Comparison of ENCODE assay signal across 19 cellular contexts in the genomic region with DNA sequence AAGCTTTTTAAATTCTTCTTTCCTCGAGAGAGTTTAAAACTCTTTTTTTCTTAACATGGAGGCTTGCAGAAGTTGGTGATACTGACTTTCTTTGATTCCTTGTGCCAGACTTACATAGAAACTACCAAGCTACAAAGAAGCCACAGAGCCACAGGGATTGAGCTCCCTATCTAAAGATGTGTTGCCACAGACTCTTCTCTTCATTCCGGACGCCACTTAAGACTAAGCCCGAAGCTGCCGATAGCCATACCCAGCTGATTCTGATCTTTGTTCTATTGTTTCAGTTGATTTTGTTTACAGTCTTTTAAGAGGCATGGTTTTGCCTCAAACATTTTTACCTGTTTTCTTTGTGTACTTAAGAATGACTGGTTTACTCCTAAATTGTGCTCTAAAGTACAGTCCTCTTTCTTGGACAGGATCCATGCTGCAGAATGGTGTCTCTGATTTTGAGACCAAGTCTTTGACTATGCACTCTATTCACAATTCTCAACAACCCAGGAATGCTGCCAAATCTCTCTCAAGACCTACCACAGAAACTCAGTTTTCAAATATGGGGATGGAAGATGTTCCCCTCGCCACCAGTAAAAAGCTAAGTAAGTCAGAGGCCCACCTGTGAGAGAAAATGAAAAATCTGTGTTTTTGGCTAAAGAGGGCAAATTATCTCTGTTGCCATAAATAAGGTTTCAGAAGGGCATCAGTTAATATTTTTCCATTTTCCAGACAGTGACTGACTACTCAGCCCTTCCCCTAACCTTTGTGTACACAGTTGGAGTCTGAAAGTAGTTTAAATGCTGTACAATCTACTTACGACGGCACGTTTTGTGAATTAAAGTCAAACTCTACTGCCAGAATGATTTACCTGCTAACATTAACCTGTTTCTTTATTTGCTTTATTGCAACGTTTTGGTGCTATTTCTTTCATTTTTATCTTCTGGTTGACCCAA. TPM values are rescaled to one million over a fixed set of nuclear protein-coding genes. Genes with fewer than 3 reads are reported as not detected.
DNase-seq lines count a peak whose midpoint lies in the region; ATAC-seq and TF ChIP-seq lines count a peak whose summit lies in the region.
"Had no signal": no experiment of that assay in that cellular context is flagged by ENCODE, and none has a peak within 500 bp of the region (broad histone marks: within the 10 kb centered on the region; RNA-seq: fewer than 3 reads in every experiment).

No MANE protein-coding gene starts in this region.

- ATAC-seq in upper lobe of right lung, result no peak
- ATAC-seq: K562 had no signal

- 89 to 90% methylated on average over 10 of the region's 10 CpGs for WGBS in endodermal cell (ENCODE audit: insufficient coverage in 1 of 2, insufficient read length in 1 of 2), 2 experiments

- H3K4me1 Mint-ChIP-seq in endodermal cell (peaks cover 22% of the 10 kb centered on the region), nephron progenitor cell (peaks cover 2% of the 10 kb centered on the region), Caco-2 (ENCODE audit: low read depth, unreplicated experiment) (peaks cover 6% of the 10 kb centered on the region)
- peaks cover under 1% of the 10 kb centered on the region for H3K4me1 Mint-ChIP-seq in activated CD4-positive, alpha-beta T cell treated with anti-CD3 and anti-CD28 coated beads, Interleukin-2, amount 10 ng/mL, durations not matched to agents 7 days and 5 days
- H3K4me1 Mint-ChIP-seq: CD14-positive monocyte had no signal

- intact Hi-C loops in upper lobe of right lung (cut with DNase I), result no loop called here
- intact Hi-C loops in Caco-2 (cut with micrococcal nuclease; ENCODE audit: unreplicated experiment), result no loop called here

- no peaks in the 10 kb centered on the region for H3K27me3 Mint-ChIP-seq in endodermal cell (ENCODE audit: insufficient read depth)
- H3K27me3 Mint-ChIP-seq in nephron progenitor cell (ENCODE audit: low read depth, poor library complexity), result peaks cover 3% of the 10 kb centered on the region
- H3K27me3 Mint-ChIP-seq in activated CD4-positive, alpha-beta T cell treated with anti-CD3 and anti-CD28 coated beads, Interleukin-2, amount 10 ng/mL, durations not matched to agents 7 days and 5 days, result no peaks in the 10 kb centered on the region
- H3K27me3 Mint-ChIP-seq in Caco-2 (ENCODE audit: insufficient read depth, unreplicated experiment), result no peaks in the 10 kb centered on the region

- peak overlapping the region; percentile 0 for H3K4me3 Mint-ChIP-seq in endodermal cell
- no peak overlapping the region for H3K4me3 Mint-ChIP-seq in nephron progenitor cell
- no peak overlapping the region for H3K4me3 Mint-ChIP-seq in activated CD4-positive, alpha-beta T cell treated with anti-CD3 and anti-CD28 coated beads, Interleukin-2, amount 10 ng/mL, durations not matched to agents 7 days and 5 days
- no peak overlapping the region for H3K4me3 Mint-ChIP-seq in Caco-2 (ENCODE audit: unreplicated experiment)
- H3K4me3 Mint-ChIP-seq: CD14-positive monocyte had no signal

- BruUV-seq in Caco-2 (replicated peaks; lab: Mats Ljungman, UMichigan), result no TSS peak

- H3K4me1 ChIP-seq in HUES48 (ENCODE audit: control insufficient read depth, insufficient read depth, low read length), result no peaks in the 10 kb centered on the region
- no peaks in the 10 kb centered on the region for H3K4me1 ChIP-seq in endodermal cell (ENCODE audit: control insufficient read depth, insufficient read depth, low read length)
- no peaks in the 10 kb centered on the region for H3K4me1 ChIP-seq in upper lobe of right lung
- H3K4me1 ChIP-seq in Caco-2, result no peaks in the 10 kb centered on the region; the same call in 1 of the 2 replicates
- H3K4me1 ChIP-seq in SJCRH30, result no peaks in the 10 kb centered on the region

- no peak overlapping the region for H3K4me3 ChIP-seq in HUES48 (ENCODE audit: low read depth, low read length)
- H3K4me3 ChIP-seq in endodermal cell (ENCODE audit: low read length), result no peak overlapping the region
- no peak overlapping the region for H3K4me3 ChIP-seq in upper lobe of right lung
- no peak overlapping the region for H3K4me3 ChIP-seq in Caco-2 (ENCODE audit: low read depth, low read length)
- H3K4me3 ChIP-seq in SJCRH30, result no peak overlapping the region
- H3K4me3 ChIP-seq: K562 had no signal

- H3K27ac Mint-ChIP-seq in endodermal cell, result peak overlapping the region; percentile 62
- peak overlapping the region; percentile 55 for H3K27ac Mint-ChIP-seq in nephron progenitor cell
- H3K27ac Mint-ChIP-seq in activated CD4-positive, alpha-beta T cell treated with anti-CD3 and anti-CD28 coated beads, Interleukin-2, amount 10 ng/mL, durations not matched to agents 7 days and 5 days, result no peak overlapping the region
- H3K27ac Mint-ChIP-seq in Caco-2 (ENCODE audit: unreplicated experiment), result no peak overlapping the region
- H3K27ac Mint-ChIP-seq: CD14-positive monocyte had no signal

- no peaks in the 10 kb centered on the region for H3K27me3 ChIP-seq in HUES48 (ENCODE audit: control insufficient read depth, insufficient read depth, low read length)
- H3K27me3 ChIP-seq in endodermal cell (ENCODE audit: control insufficient read depth, insufficient read depth, low read length, poor library complexity, severe bottlenecking), result no peaks in the 10 kb centered on the region
- no peaks in the 10 kb centered on the region for H3K27me3 ChIP-seq in upper lobe of right lung
- H3K27me3 ChIP-seq in Caco-2 (replicated peaks; ENCODE audit: control insufficient read depth, insufficient read depth, low read length), result no peaks in the 10 kb centered on the region
- H3K27me3 ChIP-seq in SJCRH30, result no peaks in the 10 kb centered on the region

- H3K27ac ChIP-seq in HUES48 (ENCODE audit: low read depth, low read length) (peak overlapping the region; percentile 26), endodermal cell (ENCODE audit: low read depth, low read length) (no peak overlapping the region), upper lobe of right lung (no peak overlapping the region), SJCRH30 (no peak overlapping the region)

- H3K9me3 Mint-ChIP-seq in endodermal cell, result no peaks in the 10 kb centered on the region
- no peaks in the 10 kb centered on the region for H3K9me3 Mint-ChIP-seq in nephron progenitor cell
- no peaks in the 10 kb centered on the region for H3K9me3 Mint-ChIP-seq in activated CD4-positive, alpha-beta T cell treated with anti-CD3 and anti-CD28 coated beads, Interleukin-2, amount 10 ng/mL, durations not matched to agents 7 days and 5 days
- H3K9me3 Mint-ChIP-seq in Caco-2 (ENCODE audit: unreplicated experiment), result no peaks in the 10 kb centered on the region

- POLR2A ChIA-PET in activated CD4-positive, alpha-beta T cell treated with anti-CD3 and anti-CD28 coated beads, Interleukin-2, amount 10 ng/mL, durations not matched to agents 7 days and 5 days (lab: Charles Lee), result no interaction called here
- POLR2A ChIA-PET in Caco-2 (lab: Charles Lee), result no interaction called here

- H3K36me3 Mint-ChIP-seq in endodermal cell (ENCODE audit: low read depth) (peaks cover 63% of the 10 kb centered on the region), nephron progenitor cell (ENCODE audit: low read depth) (peaks cover 82% of the 10 kb centered on the region), Caco-2 (ENCODE audit: insufficient read depth, unreplicated experiment) (peaks cover 38% of the 10 kb centered on the region)
- H3K36me3 Mint-ChIP-seq in activated CD4-positive, alpha-beta T cell treated with anti-CD3 and anti-CD28 coated beads, Interleukin-2, amount 10 ng/mL, durations not matched to agents 7 days and 5 days (ENCODE audit: low read depth), result peaks cover 7% of the 10 kb centered on the region

- CTCF ChIA-PET in activated CD4-positive, alpha-beta T cell treated with anti-CD3 and anti-CD28 coated beads, Interleukin-2, amount 10 ng/mL, durations not matched to agents 7 days and 5 days (lab: Charles Lee), result no interaction called here
- CTCF ChIA-PET in Caco-2 (lab: Charles Lee), result interaction anchor here (1.0 to 1.1 kb wide), 2 partner anchors 130 to 138 kb away, joined by 3 read pairs; a partner anchor contains a TSS

- peaks cover 18% of the 10 kb centered on the region for H3K36me3 ChIP-seq in HUES48 (ENCODE audit: control insufficient read depth, insufficient read depth, low read length)
- H3K36me3 ChIP-seq in endodermal cell (ENCODE audit: control insufficient read depth, insufficient read depth, low read length), result peaks cover 60% of the 10 kb centered on the region
- H3K36me3 ChIP-seq in upper lobe of right lung, result peaks cover 8% of the 10 kb centered on the region
- H3K36me3 ChIP-seq in Caco-2 (ENCODE audit: control insufficient read depth, insufficient read depth, low read length), result peaks cover 2% of the 10 kb centered on the region
- H3K36me3 ChIP-seq in SJCRH30, result peaks cover 62% of the 10 kb centered on the region

- no peak for TF ChIP-seq CTCF in endodermal cell (conservative IDR thresholded peaks at IDR 0.05)
- TF ChIP-seq CTCF in nephron progenitor cell (IDR thresholded peaks at IDR 0.05), result no peak
- TF ChIP-seq CTCF in upper lobe of right lung (IDR thresholded peaks at IDR 0.05), result no peak
- no peak for TF ChIP-seq CTCF in Caco-2 (IDR thresholded peaks at IDR 0.05; ENCODE audit: insufficient read depth in 1 of 2, low read depth in 1 of 2, low read length in 1 of 2, severe bottlenecking in 1 of 2, unreplicated experiment in 1 of 2)

- DNase-seq in endodermal cell, result no peak
- no peak for DNase-seq in nephron progenitor cell
- DNase-seq in upper lobe of right lung, result no peak
- no peak for DNase-seq in activated CD4-positive, alpha-beta T cell treated with anti-CD3 and anti-CD28 coated beads, Interleukin-2, amount 10 ng/mL, durations not matched to agents 7 days and 5 days
- DNase-seq in Caco-2, result no peak
- no peak for DNase-seq in SJCRH30
- DNase-seq: AML-193, DMS 273 treated with DMSO at 0.1 percent for 48 hours, GF-D8, NCI-H1105 treated with DMSO at 0.1 percent for 48 hours, NCI-H1694, NCI-H226, NCI-H524, NCI-H82, RPMI8226, SHP77 treated with DMSO at 0.1 percent for 48 hours had no signal

- H3K9ac ChIP-seq in HUES48 (ENCODE audit: low read depth, low read length), result no peak overlapping the region
- no peak overlapping the region for H3K9ac ChIP-seq in endodermal cell (ENCODE audit: extremely low read depth, low read length, poor library complexity, severe bottlenecking)

- H3K9me3 ChIP-seq in HUES48 (ENCODE audit: control insufficient read depth, insufficient read depth, low read length) (no peaks in the 10 kb centered on the region), endodermal cell (ENCODE audit: control insufficient read depth, low read length) (no peaks in the 10 kb centered on the region), upper lobe of right lung (no peaks in the 10 kb centered on the region), Caco-2 (no peaks in the 10 kb centered on the region), SJCRH30 (replicated peaks) (no peaks in the 10 kb centered on the region)

RNA-seq across cellular contexts. Expression of a gene that starts 42.1 kb away (rescaled TPM):
- 1 to 10 TPM in 1 of 2 donors, under 1 TPM in 1; 1.00 to 1.5 TPM for total RNA-seq in endodermal cell
- 0.50 TPM for polyA plus RNA-seq in endodermal cell (2013, experiment 1 of 2)
- 0.25 TPM for polyA plus RNA-seq in endodermal cell (2013, experiment 2 of 2)
- 0.90 TPM for total RNA-seq in upper lobe of right lung
- 1 to 10 TPM; 1.9 to 2.3 TPM for total RNA-seq in activated CD4-positive, alpha-beta T cell treated with anti-CD3 and anti-CD28 coated beads, Interleukin-2, amount 10 ng/mL, durations not matched to agents 7 days and 5 days
- total RNA-seq in Caco-2 (2022), result 0.16 and 0.27 TPM in 2 replicates
- total RNA-seq in SJCRH30 (2014; rRNA removed; shearing (Covaris generic)), result 0.03 and 0.12 TPM in 2 replicates

Comparison
In these comparisons a context has a peak if more than half of its experiments do, and no peak if none do; other contexts are left out.
1. H3K27ac Mint-ChIP-seq: peak in endodermal cell (single experiment) and nephron progenitor cell (single experiment); none in activated CD4-positive, alpha-beta T cell treated with anti-CD3 and anti-CD28 coated beads, Interleukin-2, amount 10 ng/mL, durations not matched to agents 7 days and 5 days (single experiment) and Caco-2 (single experiment).